Comparison of ENCODE assay signal across 7 cellular contexts in genomic region chr2:76567478-76567877, GRCh38.
"Had no signal": no experiment of that assay in that cellular context is flagged by ENCODE, and none has a peak within 500 bp of the region (broad histone marks: within the 10 kb centered on the region; RNA-seq: fewer than 3 reads in every experiment).

No MANE protein-coding gene starts in this region.

- H3K27ac ChIP-seq: GM23248 had no signal

- H3K4me3 Mint-ChIP-seq: HFFc6 had no signal

- H3K9ac ChIP-seq: GM23248 had no signal

- H3K4me3 ChIP-seq: GM23248, K562 had no signal

- H3K27ac Mint-ChIP-seq: HFFc6 had no signal

- DNase-seq: GM23248, H7, HFFc6, IMR-90, KG1 had no signal

- H2AFZ ChIP-seq: GM23248 had no signal

- ATAC-seq: HCT116, K562 had no signal
